Comparison of ENCODE assay signal across 24 cellular contexts in the genomic region with DNA sequence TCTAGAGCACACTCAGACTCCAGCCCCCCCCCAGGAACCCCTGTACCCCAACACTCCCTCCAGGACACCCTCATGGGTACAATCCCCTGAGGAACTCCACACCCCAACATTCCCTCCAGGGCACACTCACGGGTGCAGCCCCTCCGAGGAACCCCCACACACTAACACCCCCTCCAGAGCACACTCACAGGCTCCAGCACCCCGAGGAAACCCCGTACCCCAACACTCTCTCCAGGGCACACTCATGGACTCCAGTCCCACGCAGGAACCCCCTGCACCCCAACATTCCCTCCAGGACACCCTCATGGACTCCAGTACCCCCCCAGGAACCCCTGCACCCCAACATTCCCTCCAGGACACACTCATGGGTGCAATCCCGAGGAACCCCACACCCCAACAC.
"Had no signal": no experiment of that assay in that cellular context is flagged by ENCODE, and none has a peak within 500 bp of the region (broad histone marks: within the 10 kb centered on the region; RNA-seq: fewer than 3 reads in every experiment).

No MANE protein-coding gene starts in this region.

- FAIRE-seq: RCC 7860 had no signal

- H3K27ac Mint-ChIP-seq: T-cell; T-helper 1 cell treated with Interleukin-12 subunit alpha and Interleukin-12 subunit beta and Interleukin-4 antibody, amounts not matched to agents 30 μg/mL and 1 μg/mL, for 36 hours had no signal

- ATAC-seq: T-cell had no signal

- H3K9me3 ChIP-seq: SK-N-SH had no signal

- H3K9ac ChIP-seq: SK-N-SH had no signal

- H3K27ac ChIP-seq: HL-60 had no signal

- H3K9me3 Mint-ChIP-seq: T-cell; T-helper 1 cell treated with Interleukin-12 subunit alpha and Interleukin-12 subunit beta and Interleukin-4 antibody, amounts not matched to agents 30 μg/mL and 1 μg/mL, for 36 hours had no signal

- H3K4me2 ChIP-seq: SK-N-SH had no signal

- DNase-seq: KBM-7, MV-4-11, NCI-H1048, NCI-H1105, NCI-H1417, NCI-H146, NCI-H1694 treated with DMSO at 0.1 percent for 48 hours, NCI-H1930, NCI-H2081, NCI-H2107, NCI-H226, NCI-H446, NCI-H510A, NCI-H524 treated with DMSO at 0.1 percent for 48 hours, NCI-H69, NCI-H774, RPMI8226, SHP77, SK-N-SH, SW 1271, T-cell had no signal

- H3K4me3 Mint-ChIP-seq: T-cell; T-helper 1 cell treated with Interleukin-12 subunit alpha and Interleukin-12 subunit beta and Interleukin-4 antibody, amounts not matched to agents 30 μg/mL and 1 μg/mL, for 36 hours had no signal

- H3K36me3 Mint-ChIP-seq: T-cell had no signal
